9 cellular contexts compared by ENCODE assay signal in genomic region chr1:206909883-206910318, GRCh38. TPM values are rescaled to one million over a fixed set of nuclear protein-coding genes. Genes with fewer than 3 reads are reported as not detected.
DNase-seq lines count a peak whose midpoint lies in the region; ATAC-seq and TF ChIP-seq lines count a peak whose summit lies in the region.
"Had no signal": no experiment of that assay in that cellular context is flagged by ENCODE, and none has a peak within 500 bp of the region (broad histone marks: within the 10 kb centered on the region; RNA-seq: fewer than 3 reads in every experiment).

No MANE protein-coding gene starts in this region.

- no peaks in the 10 kb centered on the region for H3K4me1 ChIP-seq in prostate gland (replicated peaks)

- H3K27ac ChIP-seq in WERI-Rb-1 (no peak overlapping the region), prostate gland (peak overlapping the region; percentile 63 to 64)

- TF ChIP-seq CTCF in GM12864 (IDR thresholded peaks at IDR 0.05; ENCODE audit: low read depth, low read length, missing control alignments), result no peak
- TF ChIP-seq CTCF in WERI-Rb-1 (IDR thresholded peaks at IDR 0.05; ENCODE audit: low read depth, low read length), result no peak
- TF ChIP-seq CTCF in prostate gland (IDR thresholded peaks at IDR 0.05), result no peak

- TF ChIP-seq POLR2A in prostate gland (IDR thresholded peaks at IDR 0.05), result no peak
- no peak for TF ChIP-seq POLR2A in GM18505 (IDR thresholded peaks at IDR 0.05; ENCODE audit: borderline replicate concordance, extremely low read depth, insufficient read depth, insufficient read length)

- intact Hi-C loops in Right ventricle myocardium superior (cut with DNase I), result loop anchor here (5.0 kb wide), 3 partner anchors 43 to 278 kb away; partner anchors contain the start of gene IL20
- intact Hi-C loops in prostate gland (cut with DNase I), result loop anchor here (2.0 kb wide), 1 partner anchor 45 kb away; the partner anchor contains the start of gene IL20

- WGBS in prostate gland, result 23% methylated on average over 14 of the region's 14 CpGs

- H3K4me3 ChIP-seq in GM12864 (ENCODE audit: low read depth, low read length) (peak overlapping the region; percentile 22), WERI-Rb-1 (ENCODE audit: low read depth, low read length) (peak overlapping the region; percentile 45), prostate gland (peak overlapping the region; percentile 42 to 46)

- H3K27me3 ChIP-seq in WERI-Rb-1 (ENCODE audit: insufficient read depth, low read depth, severe bottlenecking) (peaks cover 95% of the 10 kb centered on the region), prostate gland (replicated peaks; ENCODE audit: insufficient read depth) (no peaks in the 10 kb centered on the region)

- H3K9me3 ChIP-seq in WERI-Rb-1 (ENCODE audit: severe bottlenecking) (peaks cover 5% of the 10 kb centered on the region), prostate gland (no peaks in the 10 kb centered on the region)

- H3K36me3 ChIP-seq in WERI-Rb-1 (no peaks in the 10 kb centered on the region), prostate gland (no peaks in the 10 kb centered on the region)

- no peak for DNase-seq in GM12864 (ENCODE audit: low read depth)
- DNase-seq in WERI-Rb-1, result no peak
- no peak for DNase-seq in Right ventricle myocardium superior
- no peak for DNase-seq in prostate gland (ENCODE audit: low spot score)
- no peak for DNase-seq in stimulated activated CD4-positive, alpha-beta T cell treated with anti-CD3 and anti-CD28 coated beads, Interleukin-4, amount 100 ng/mL, for 1 hour
- no peak for DNase-seq in SKM-1 treated with dmso at 0.1 percent for 144 hours (lab: John Stamatoyannopoulos, UW; ENCODE audit: unreplicated experiment)

- peak; percentile 29 for ATAC-seq in Right ventricle myocardium superior (ENCODE audit: poor library complexity)
- ATAC-seq in HG03025 (IDR thresholded peaks at IDR 0.05; ENCODE audit: low FRiP score, unreplicated experiment), result no peak
- no peak for ATAC-seq in GM18505 (IDR thresholded peaks at IDR 0.05; ENCODE audit: unreplicated experiment)

RNA-seq across cellular contexts. Expression of gene FCMR, which starts 11.8 kb away (rescaled TPM):
- total RNA-seq in Right ventricle myocardium superior, result 3.2 TPM
- 1 to 10 TPM; 1.7 to 2.2 TPM for total RNA-seq in prostate gland

RNA-seq across cellular contexts. Expression of gene IL24, which starts 12.7 kb away (rescaled TPM):
- not detected for total RNA-seq in Right ventricle myocardium superior
- not detected for total RNA-seq in prostate gland

RNA-seq across cellular contexts. Expression of gene PIGR, which starts 36.4 kb away (rescaled TPM):
- total RNA-seq in Right ventricle myocardium superior (0.13 TPM), prostate gland (10 to 100 TPM in 1 of 2 donors, 1 to 10 TPM in 1; 1.9 to 91.7 TPM)

RNA-seq across cellular contexts. Expression of gene IL20, which starts 44.5 kb away (rescaled TPM):
- total RNA-seq in Right ventricle myocardium superior (not detected), prostate gland (not detected)
- total RNA-seq: T-helper 1 cell treated with Interleukin-12 subunit alpha and Interleukin-12 subunit beta and Interleukin-4 antibody, amounts not matched to agents 30 ng/mL and 1 ng/mL, for 36 hours had no signal
